Comparison of ENCODE assay signal across 15 cellular contexts in genomic region chr17:6163632-6164319, GRCh38.
DNase-seq lines count a peak whose midpoint lies in the region; ATAC-seq, FAIRE-seq and TF ChIP-seq lines count a peak whose summit lies in the region.
"Had no signal": no experiment of that assay in that cellular context is flagged by ENCODE, and none has a peak within 500 bp of the region (broad histone marks: within the 10 kb centered on the region; RNA-seq: fewer than 3 reads in every experiment).

No MANE protein-coding gene starts in this region.

- FAIRE-seq in endothelial cell of umbilical vein (lab: Jason Lieb, UNC), result peak; percentile 81

- no TSS peak for BruUV-seq in endothelial cell of umbilical vein (replicated peaks; lab: Mats Ljungman, UMichigan)

- H3K36me3 ChIP-seq in endothelial cell of umbilical vein (ENCODE audit: control insufficient read depth in 2 of 2, extremely low read depth in 1 of 2, insufficient read depth in 2 of 2, low read length in 2 of 2), result no peaks in the 10 kb centered on the region

- H4K20me1 ChIP-seq in endothelial cell of umbilical vein (replicated peaks; ENCODE audit: control insufficient read depth, extremely low read depth, insufficient read depth, low read length), result no peaks in the 10 kb centered on the region

- H3K4me3 ChIP-seq in AG10803 (ENCODE audit: low read length), result no peak overlapping the region
- H3K4me3 ChIP-seq in endothelial cell of umbilical vein (replicated peaks in 1 of 3; ENCODE audit: insufficient read depth in 1 of 3, low read depth in 1 of 3, low read length in 3 of 3), result no peak overlapping the region
- H3K4me3 ChIP-seq: body of pancreas, skin epidermis had no signal

- H3K4me1 ChIP-seq in endothelial cell of umbilical vein (ENCODE audit: control insufficient read depth, extremely low read depth, insufficient read depth, low read length), result peaks cover 4% of the 10 kb centered on the region
- H3K4me1 ChIP-seq: body of pancreas had no signal

- H2AFZ ChIP-seq in endothelial cell of umbilical vein (ENCODE audit: low read depth, low read length), result no peak overlapping the region

- TF ChIP-seq CTCF in AG10803 (conservative IDR thresholded peaks at IDR 0.05; ENCODE audit: low read length) (no peak), endothelial cell of umbilical vein (IDR thresholded peaks at IDR 0.05; ENCODE audit: extremely low read depth in 1 of 2, insufficient read depth in 1 of 2, low read depth in 1 of 2, low read length in 2 of 2) (no peak)
- no peak for TF ChIP-seq CTCF in activated CD8-positive, alpha-beta T cell treated with anti-CD3 and anti-CD28 coated beads for 36 hours (IDR thresholded peaks at IDR 0.05)

- H3K79me2 ChIP-seq in endothelial cell of umbilical vein (ENCODE audit: control insufficient read depth, insufficient read depth, low read length), result no peaks in the 10 kb centered on the region

- no peak overlapping the region for H3K27ac ChIP-seq in endothelial cell of umbilical vein (ENCODE audit: insufficient read depth, low read depth, low read length)
- H3K27ac ChIP-seq: body of pancreas, skin epidermis had no signal

- H3K4me3 Mint-ChIP-seq in activated CD8-positive, alpha-beta T cell treated with anti-CD3 and anti-CD28 coated beads for 36 hours, result no peak overlapping the region
- H3K4me3 Mint-ChIP-seq: natural killer cell, type B pancreatic cell had no signal

- no peaks in the 10 kb centered on the region for H3K27me3 ChIP-seq in endothelial cell of umbilical vein (ENCODE audit: control insufficient read depth in 2 of 2, insufficient read depth in 2 of 2, low read length in 2 of 2)
- H3K27me3 ChIP-seq: body of pancreas had no signal

- peak; percentile 47 for DNase-seq in AG10803 (ENCODE audit: low read depth)
- peak; percentile 22 for DNase-seq in LoVo (ENCODE audit: low spot score)
- peak; percentile 65 to 87 for DNase-seq in NCI-H524 (lab: John Stamatoyannopoulos, UW)
- peak; percentile 32 for DNase-seq in endothelial cell of umbilical vein (ENCODE audit: low read depth, low spot score)
- DNase-seq in NCI-H2081 (lab: John Stamatoyannopoulos, UW), result no peak
- DNase-seq in DMS114 treated with DMSO at 0.1 percent for 48 hours (lab: John Stamatoyannopoulos, UW; ENCODE audit: unreplicated experiment), result no peak
- DNase-seq in activated CD8-positive, alpha-beta T cell treated with anti-CD3 and anti-CD28 coated beads for 36 hours, result no peak
- DNase-seq: islet precursor cell, natural killer cell, SIG-M5 had no signal

- intact Hi-C loops in endothelial cell of umbilical vein (cut with micrococcal nuclease), result no loop called here
- intact Hi-C loops in activated CD8-positive, alpha-beta T cell treated with anti-CD3 and anti-CD28 coated beads for 36 hours (cut with micrococcal nuclease), result no loop called here

- no peaks in the 10 kb centered on the region for H3K4me1 Mint-ChIP-seq in activated CD8-positive, alpha-beta T cell treated with anti-CD3 and anti-CD28 coated beads for 36 hours (ENCODE audit: low read depth)
- H3K4me1 Mint-ChIP-seq: natural killer cell had no signal

- H3K36me3 Mint-ChIP-seq in activated CD8-positive, alpha-beta T cell treated with anti-CD3 and anti-CD28 coated beads for 36 hours (ENCODE audit: low read depth), result no peaks in the 10 kb centered on the region
- H3K36me3 Mint-ChIP-seq: natural killer cell, type B pancreatic cell, WTC11 had no signal

- TF ChIP-seq POLR2A in endothelial cell of umbilical vein (IDR thresholded peaks at IDR 0.05; ENCODE audit: low read depth, low read length), result no peak

- no peaks in the 10 kb centered on the region for H3K9me3 Mint-ChIP-seq in activated CD8-positive, alpha-beta T cell treated with anti-CD3 and anti-CD28 coated beads for 36 hours
- H3K9me3 Mint-ChIP-seq: natural killer cell, type B pancreatic cell, WTC11 had no signal

- no peaks in the 10 kb centered on the region for H3K9me3 ChIP-seq in endothelial cell of umbilical vein (replicated peaks; ENCODE audit: control insufficient read depth, insufficient read depth, low read length)
- H3K9me3 ChIP-seq: body of pancreas had no signal

- no peak overlapping the region for H3K4me2 ChIP-seq in endothelial cell of umbilical vein (ENCODE audit: insufficient read depth, low read length)

- no peaks in the 10 kb centered on the region for H3K9me1 ChIP-seq in endothelial cell of umbilical vein (replicated peaks; ENCODE audit: control insufficient read depth, extremely low read depth, insufficient read depth, low read length)

- ATAC-seq in GM21717 (IDR thresholded peaks at IDR 0.05; ENCODE audit: unreplicated experiment), result no peak
- no peak for ATAC-seq in activated CD8-positive, alpha-beta T cell treated with anti-CD3 and anti-CD28 coated beads for 36 hours
- ATAC-seq: body of pancreas, natural killer cell had no signal

- no peak overlapping the region for H3K9ac ChIP-seq in endothelial cell of umbilical vein (replicated peaks; ENCODE audit: extremely low read depth, insufficient read depth, low read length)

- peaks cover 8% of the 10 kb centered on the region for H3K27me3 Mint-ChIP-seq in activated CD8-positive, alpha-beta T cell treated with anti-CD3 and anti-CD28 coated beads for 36 hours

- CTCF ChIA-PET in endothelial cell of umbilical vein (lab: Charles Lee), result no interaction called here
- CTCF ChIA-PET in activated CD8-positive, alpha-beta T cell treated with anti-CD3 and anti-CD28 coated beads for 36 hours (lab: Charles Lee), result no interaction called here

- dilution Hi-C loops in endothelial cell of umbilical vein (cut with MboI; ENCODE audit: extremely low pct_ligation_motif_present, low sequenced_read_pairs), result no loop called here

- no peak overlapping the region for H3K27ac Mint-ChIP-seq in activated CD8-positive, alpha-beta T cell treated with anti-CD3 and anti-CD28 coated beads for 36 hours
- H3K27ac Mint-ChIP-seq: natural killer cell, type B pancreatic cell had no signal

- POLR2A ChIA-PET in endothelial cell of umbilical vein (lab: Charles Lee), result no interaction called here
- POLR2A ChIA-PET in activated CD8-positive, alpha-beta T cell treated with anti-CD3 and anti-CD28 coated beads for 36 hours (lab: Charles Lee), result no interaction called here

TF ChIP-seq in endothelial cell of umbilical vein, 7 proteins besides CTCF, POLR2A, EP300 and RAD21:
- TF ChIP-seq GATA2 (IDR thresholded peaks at IDR 0.05; ENCODE audit: insufficient read depth, insufficient read length, low read depth, low read length), result no peak
- TF ChIP-seq POLR2AphosphoS5 (IDR thresholded peaks at IDR 0.05; ENCODE audit: insufficient read depth, low read depth, low read length), result no peak
- no peak for TF ChIP-seq FOS (IDR thresholded peaks at IDR 0.05; ENCODE audit: borderline replicate concordance, insufficient read depth, low read length)
TF ChIP-seq in endothelial cell of umbilical vein: peak in this region for 0.

Comparison
In these comparisons a context has a peak if more than half of its experiments do, and no peak if none do; other contexts are left out.
1. DNase-seq: peak in AG10803 (single experiment), LoVo (single experiment), NCI-H524 (2 of 2) and endothelial cell of umbilical vein (single experiment); none in NCI-H2081 (0 of 2), DMS114 treated with DMSO at 0.1 percent for 48 hours (single experiment) and activated CD8-positive, alpha-beta T cell treated with anti-CD3 and anti-CD28 coated beads for 36 hours (single experiment).